ENCODE assay signal across 14 cellular contexts in genomic region chr9:87675906-87676515, GRCh38.
"Had no signal": no experiment of that assay in that cellular context is flagged by ENCODE, and none has a peak within 500 bp of the region (broad histone marks: within the 10 kb centered on the region; RNA-seq: fewer than 3 reads in every experiment).

No MANE protein-coding gene starts in this region.

- H3K27ac Mint-ChIP-seq: activated CD4-positive, alpha-beta memory T cell treated with anti-CD3 and anti-CD28 coated beads for 36 hours; activated naive CD8-positive, alpha-beta T cell; stimulated activated effector memory CD8-positive, alpha-beta T cell treated with anti-CD3 and anti-CD28 coated beads, Interleukin-12 subunit alpha, Interleukin-12 subunit beta, amount 100 ng/mL, for 72 hours had no signal

- H3K4me3 Mint-ChIP-seq: activated CD4-positive, alpha-beta memory T cell treated with anti-CD3 and anti-CD28 coated beads for 36 hours; activated naive CD8-positive, alpha-beta T cell; activated T-cell treated with anti-CD3 and anti-CD28 coated beads, Interleukin-2, amount 50 U/mL, for 4 hours; brain; stimulated activated effector memory CD8-positive, alpha-beta T cell treated with anti-CD3 and anti-CD28 coated beads, Interleukin-12 subunit alpha, Interleukin-12 subunit beta, amount 100 ng/mL, for 72 hours had no signal

- H3K9me3 ChIP-seq: prostate gland, right lobe of liver had no signal

- H3K27me3 ChIP-seq: right lobe of liver had no signal

- H3K36me3 ChIP-seq: prostate gland had no signal

- H3K27ac ChIP-seq: prostate gland, right lobe of liver had no signal

- DNase-seq: activated CD4-positive, alpha-beta memory T cell treated with anti-CD3 and anti-CD28 coated beads for 36 hours; activated CD4-positive, alpha-beta T cell treated with anti-CD3 and anti-CD28 coated beads for 1 hour; activated gamma-delta T cell; activated T-cell treated with anti-CD3 and anti-CD28 coated beads, Interleukin-2, amount 50 U/mL, for 4 hours; amygdala; dermis blood vessel endothelial cell; hypothalamus; right lobe of liver; SW 1271; T-helper 9 cell had no signal

- ATAC-seq: activated T-cell treated with anti-CD3 and anti-CD28 coated beads, Interleukin-2, amount 50 U/mL, for 4 hours; stimulated activated effector memory CD8-positive, alpha-beta T cell treated with anti-CD3 and anti-CD28 coated beads, Interleukin-12 subunit alpha, Interleukin-12 subunit beta, amount 100 ng/mL, for 72 hours had no signal

- H3K36me3 Mint-ChIP-seq: activated CD4-positive, alpha-beta memory T cell treated with anti-CD3 and anti-CD28 coated beads for 36 hours; activated naive CD8-positive, alpha-beta T cell; stimulated activated effector memory CD8-positive, alpha-beta T cell treated with anti-CD3 and anti-CD28 coated beads, Interleukin-12 subunit alpha, Interleukin-12 subunit beta, amount 100 ng/mL, for 72 hours had no signal

- H3K4me3 ChIP-seq: prostate gland, right lobe of liver had no signal

- H3K9me3 Mint-ChIP-seq: activated CD4-positive, alpha-beta memory T cell treated with anti-CD3 and anti-CD28 coated beads for 36 hours; activated T-cell treated with anti-CD3 and anti-CD28 coated beads, Interleukin-2, amount 50 U/mL, for 4 hours; brain; stimulated activated effector memory CD8-positive, alpha-beta T cell treated with anti-CD3 and anti-CD28 coated beads, Interleukin-12 subunit alpha, Interleukin-12 subunit beta, amount 100 ng/mL, for 72 hours had no signal

- H3K27me3 Mint-ChIP-seq: brain had no signal

- H3K4me1 Mint-ChIP-seq: stimulated activated effector memory CD8-positive, alpha-beta T cell treated with anti-CD3 and anti-CD28 coated beads, Interleukin-12 subunit alpha, Interleukin-12 subunit beta, amount 100 ng/mL, for 72 hours had no signal

- H3K4me1 ChIP-seq: prostate gland, right lobe of liver had no signal
